2 cellular contexts compared by ENCODE assay signal in genomic region chr10:124374535-124375352, GRCh38.
TF ChIP-seq lines count a peak whose summit lies in the region.

No MANE protein-coding gene starts in this region.

TF ChIP-seq in SK-N-SH treated with all-trans-retinoic acid at 6 μM for 48 hours, 23 proteins besides CTCF, POLR2A, EP300 and RAD21 (continued from another document):
- TF ChIP-seq, protein P1, sequence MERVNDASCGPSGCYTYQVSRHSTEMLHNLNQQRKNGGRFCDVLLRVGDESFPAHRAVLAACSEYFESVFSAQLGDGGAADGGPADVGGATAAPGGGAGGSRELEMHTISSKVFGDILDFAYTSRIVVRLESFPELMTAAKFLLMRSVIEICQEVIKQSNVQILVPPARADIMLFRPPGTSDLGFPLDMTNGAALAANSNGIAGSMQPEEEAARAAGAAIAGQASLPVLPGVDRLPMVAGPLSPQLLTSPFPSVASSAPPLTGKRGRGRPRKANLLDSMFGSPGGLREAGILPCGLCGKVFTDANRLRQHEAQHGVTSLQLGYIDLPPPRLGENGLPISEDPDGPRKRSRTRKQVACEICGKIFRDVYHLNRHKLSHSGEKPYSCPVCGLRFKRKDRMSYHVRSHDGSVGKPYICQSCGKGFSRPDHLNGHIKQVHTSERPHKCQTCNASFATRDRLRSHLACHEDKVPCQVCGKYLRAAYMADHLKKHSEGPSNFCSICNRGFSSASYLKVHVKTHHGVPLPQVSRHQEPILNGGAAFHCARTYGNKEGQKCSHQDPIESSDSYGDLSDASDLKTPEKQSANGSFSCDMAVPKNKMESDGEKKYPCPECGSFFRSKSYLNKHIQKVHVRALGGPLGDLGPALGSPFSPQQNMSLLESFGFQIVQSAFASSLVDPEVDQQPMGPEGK (CRISPR knock-in tag; IDR thresholded peaks at IDR 0.05; ENCODE audit: borderline replicate concordance): no peak
- no peak for TF ChIP-seq PPARA (CRISPR knock-in tag; IDR thresholded peaks at IDR 0.05; ENCODE audit: borderline replicate concordance)
- TF ChIP-seq ZC3H10 (CRISPR knock-in tag; IDR thresholded peaks at IDR 0.05): no peak
- TF ChIP-seq, protein P2, sequence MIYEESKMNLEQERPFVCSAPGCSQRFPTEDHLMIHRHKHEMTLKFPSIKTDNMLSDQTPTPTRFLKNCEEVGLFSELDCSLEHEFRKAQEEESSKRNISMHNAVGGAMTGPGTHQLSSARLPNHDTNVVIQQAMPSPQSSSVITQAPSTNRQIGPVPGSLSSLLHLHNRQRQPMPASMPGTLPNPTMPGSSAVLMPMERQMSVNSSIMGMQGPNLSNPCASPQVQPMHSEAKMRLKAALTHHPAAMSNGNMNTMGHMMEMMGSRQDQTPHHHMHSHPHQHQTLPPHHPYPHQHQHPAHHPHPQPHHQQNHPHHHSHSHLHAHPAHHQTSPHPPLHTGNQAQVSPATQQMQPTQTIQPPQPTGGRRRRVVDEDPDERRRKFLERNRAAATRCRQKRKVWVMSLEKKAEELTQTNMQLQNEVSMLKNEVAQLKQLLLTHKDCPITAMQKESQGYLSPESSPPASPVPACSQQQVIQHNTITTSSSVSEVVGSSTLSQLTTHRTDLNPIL (CRISPR knock-in tag; IDR thresholded peaks at IDR 0.05; ENCODE audit: low read depth): no peak
- TF ChIP-seq ZFP3 (CRISPR knock-in tag; IDR thresholded peaks at IDR 0.05): no peak

TF ChIP-seq in K562, 482 proteins besides CTCF, POLR2A, EP300 and RAD21 (continued from another document):
- TF ChIP-seq NR0B1 (IDR thresholded peaks at IDR 0.05; ENCODE audit: partially characterized antibody) (no peak), IRF2 (CRISPR knock-in tag; IDR thresholded peaks at IDR 0.05) (no peak), HNRNPH1 (optimal IDR thresholded peaks at IDR 0.05; ENCODE audit: low read depth, low read length) (no peak), GABPA (tag; conservative IDR thresholded peaks at IDR 0.05; ENCODE audit: low read depth) (peak; percentile 56; the same call in 1 of the 2 replicates), ZNF717 (CRISPR knock-in tag; IDR thresholded peaks at IDR 0.05) (no peak), ZNF561 (CRISPR knock-in tag; conservative IDR thresholded peaks at IDR 0.05) (no peak)
